ENCODE assay signal across 8 cellular contexts in the genomic region with DNA sequence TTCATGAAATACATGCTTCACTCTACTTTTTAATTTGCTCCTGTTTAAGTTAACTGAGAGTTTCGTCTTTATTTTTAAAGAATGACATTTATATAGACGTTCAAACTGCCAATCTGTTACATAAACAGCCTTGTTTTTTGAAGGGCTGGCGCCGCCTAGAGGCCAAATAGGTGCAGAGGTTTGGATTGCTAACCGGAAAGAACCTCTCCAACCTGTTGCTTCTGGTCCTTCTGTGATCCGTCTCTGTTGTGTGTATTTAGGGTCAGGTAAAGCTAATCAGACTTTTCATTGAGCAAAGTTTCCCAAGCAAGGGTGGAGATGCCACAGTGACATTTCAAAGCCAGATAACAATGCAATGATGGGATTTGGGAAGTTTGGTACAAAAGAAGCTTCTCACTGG. TPM values are rescaled to one million over a fixed set of nuclear protein-coding genes. Genes with fewer than 3 reads are reported as not detected.
DNase-seq lines count a peak whose midpoint lies in the region; ATAC-seq and TF ChIP-seq lines count a peak whose summit lies in the region.

No MANE protein-coding gene starts in this region.

- in situ Hi-C loops in ACHN (cut with HindIII; ENCODE audit: low pct_ligation_motif_present, low pct_unique_long_range_greater_than_20kb, low sequenced_read_pairs): no loop called here

- peak; percentile 81 for ATAC-seq in GM18519 (IDR thresholded peaks at IDR 0.05; ENCODE audit: low FRiP score, unreplicated experiment)
- ATAC-seq in HG03135 (IDR thresholded peaks at IDR 0.05; ENCODE audit: unreplicated experiment): peak; percentile 77
- peak; percentile 73 for ATAC-seq in left lung

- H3K9me3 ChIP-seq in left lung: no peaks in the 10 kb centered on the region

- H3K27me3 ChIP-seq in left lung: no peaks in the 10 kb centered on the region

- TF ChIP-seq CTCF in left lung (IDR thresholded peaks at IDR 0.05): peak; percentile 84 to 96

- no peaks in the 10 kb centered on the region for H3K36me3 ChIP-seq in left lung

- H3K4me3 ChIP-seq in left lung: no peak overlapping the region

- intact Hi-C loops in left lung (cut with DNase I): no loop called here

- DNase-seq in ACHN (peak; percentile 84), NCI-H226 (peak; percentile 53), cerebellar cortex (ENCODE audit: low spot score) (peak; percentile 78), left lung (peak; percentile 79 to 83)
- DNase-seq in activated CD4-positive, alpha-beta T cell treated with anti-CD3 and anti-CD28 coated beads for 1 hour: peak; percentile 61
- peak; percentile 69 to 72 for DNase-seq in stimulated activated CD4-positive, alpha-beta T cell treated with anti-CD3 and anti-CD28 coated beads, Interleukin-4, amount 100 ng/mL, for 48 hours (ENCODE audit: low read depth in 2 of 2)

- peaks cover 0 to 4% of the 10 kb centered on the region in 2 donors for H3K4me1 ChIP-seq in left lung

- H3K27ac ChIP-seq in left lung: no peak overlapping the region

RNA-seq across cellular contexts. Expression of a gene that starts 39.5 kb away (rescaled TPM):
- 10 to 100 TPM; 17.1 to 34.1 TPM for total RNA-seq in left lung
